Comparison of ENCODE assay signal across 1 cellular context in genomic region chr3:58168498-58168897, GRCh38.
TF ChIP-seq lines count a peak whose summit lies in the region.

No MANE protein-coding gene starts in this region.

TF ChIP-seq in HepG2, 621 proteins besides CTCF, POLR2A, EP300 and RAD21 (continued from another document):
- TF ChIP-seq ZBTB46 (CRISPR knock-in tag; IDR thresholded peaks at IDR 0.05; ENCODE audit: borderline replicate concordance) = no peak
- no peak for TF ChIP-seq KLF13 (CRISPR knock-in tag; IDR thresholded peaks at IDR 0.05)
- TF ChIP-seq SNAPC5 (CRISPR knock-in tag; IDR thresholded peaks at IDR 0.05; ENCODE audit: borderline replicate concordance) = no peak
- TF ChIP-seq TFDP2 (CRISPR knock-in tag; IDR thresholded peaks at IDR 0.05) = no peak
- TF ChIP-seq KDM6A (CRISPR knock-in tag; IDR thresholded peaks at IDR 0.05; ENCODE audit: low read depth) = peak; percentile 19; the same call in 1 of the 2 replicates
- TF ChIP-seq ZNF709 (CRISPR knock-in tag; IDR thresholded peaks at IDR 0.05) = no peak
- TF ChIP-seq PBX3 (CRISPR knock-in tag; IDR thresholded peaks at IDR 0.05; ENCODE audit: borderline replicate concordance) = no peak
